Comparison of ENCODE assay signal across 8 cellular contexts in the genomic region with DNA sequence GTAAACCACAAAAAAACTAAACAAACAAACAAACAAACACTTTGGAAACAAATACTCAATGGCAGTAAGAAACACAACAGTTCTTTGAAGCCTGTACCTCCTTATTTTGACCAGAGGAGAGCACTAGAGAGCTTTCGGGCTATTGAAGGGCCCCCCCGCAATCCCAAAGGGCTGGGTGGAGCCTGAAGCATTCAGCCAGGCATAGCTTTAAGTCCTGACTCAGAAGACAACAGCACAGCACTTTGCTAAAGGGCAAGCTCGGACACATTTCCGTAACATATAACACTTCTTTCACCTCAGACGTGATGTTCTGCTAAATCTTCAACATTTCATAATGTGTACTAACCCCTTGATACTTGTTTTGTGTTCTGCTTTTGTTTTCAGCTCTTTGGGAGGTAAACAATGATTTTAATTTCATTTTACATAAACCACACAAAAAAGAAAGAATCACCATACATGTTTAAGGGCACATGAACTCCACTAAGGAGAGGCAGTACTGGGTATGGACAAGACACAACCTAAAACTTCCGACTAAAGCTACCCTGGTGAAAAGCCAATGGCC. TPM values are rescaled to one million over a fixed set of nuclear protein-coding genes. Genes with fewer than 3 reads are reported as not detected.
A peak's percentile ranks its signal among the peaks of the same experiment; 100 is the strongest.
DNase-seq lines count a peak whose midpoint lies in the region; ATAC-seq and TF ChIP-seq lines count a peak whose summit lies in the region.

No MANE protein-coding gene starts in this region.

- H3K27ac ChIP-seq in adrenal gland (peak overlapping the region in 2 of 5 donors; percentile 46 to 56), heart left ventricle (peak overlapping the region in 11 of 12 donors; percentile 29 to 81 (median 68)), parathyroid adenoma (no peak overlapping the region)

- no peaks in the 10 kb centered on the region for H3K9me3 ChIP-seq in adrenal gland (replicated peaks in 1 of 3)
- no peaks in the 10 kb centered on the region for H3K9me3 ChIP-seq in heart left ventricle
- H3K9me3 ChIP-seq in parathyroid adenoma (ENCODE audit: control insufficient read depth, low read length) = no peaks in the 10 kb centered on the region

- H3K36me3 ChIP-seq in adrenal gland (replicated peaks in 1 of 2) (no peaks in the 10 kb centered on the region), heart left ventricle (no peaks in the 10 kb centered on the region), parathyroid adenoma (ENCODE audit: control insufficient read depth, insufficient read depth, low read length) (no peaks in the 10 kb centered on the region)

- WGBS in adrenal gland, 4 donors = 2 to 9% (median 4%) methylated on average over 6 of the region's 6 CpGs
- WGBS in heart left ventricle, 4 donors = 4 to 7% (median 6%) methylated on average over 6 of the region's 6 CpGs

- TF ChIP-seq CTCF in adrenal gland (IDR thresholded peaks at IDR 0.05) (peak; percentile 87 to 97 (median 91)), heart left ventricle (IDR thresholded peaks at IDR 0.05) (peak; percentile 84 to 97 (median 92)), parathyroid adenoma (IDR thresholded peaks at IDR 0.05) (peak; percentile 83)

- H3K4me3 ChIP-seq in adrenal gland = peak overlapping the region in 2 of 4 donors; percentile 15 to 56
- peak overlapping the region in 10 of 12 donors; percentile 15 to 47 (median 32) for H3K4me3 ChIP-seq in heart left ventricle
- peak overlapping the region; percentile 34 for H3K4me3 ChIP-seq in parathyroid adenoma (ENCODE audit: low read depth, low read length)

- intact Hi-C loops in adrenal gland (cut with DNase I) = loop anchor here (5.0 to 10.0 kb wide), 4 partner anchors 60 to 265 kb away; a partner anchor contains a TSS
- intact Hi-C loops in heart left ventricle (cut with DNase I) = loop anchor here (1.0 to 10.0 kb wide), 18 partner anchors 40 to 360 kb away; a partner anchor contains a TSS

- H3K4me2 ChIP-seq in parathyroid adenoma (ENCODE audit: low read length) = peak overlapping the region; percentile 56

- H3K27me3 ChIP-seq in adrenal gland = no peaks in the 10 kb centered on the region
- H3K27me3 ChIP-seq in heart left ventricle = no peaks in the 10 kb centered on the region
- H3K27me3 ChIP-seq in parathyroid adenoma (ENCODE audit: control insufficient read depth, insufficient read depth, low read length) = no peaks in the 10 kb centered on the region

- peak in 1 of 2 donors; percentile 79 for TF ChIP-seq POLR2A in adrenal gland (IDR thresholded peaks at IDR 0.05)
- TF ChIP-seq POLR2A in heart left ventricle (IDR thresholded peaks at IDR 0.05) = peak in 1 of 2 donors; percentile 67

- ATAC-seq in GM21367 (IDR thresholded peaks at IDR 0.05; ENCODE audit: unreplicated experiment) (peak; percentile 98), HG03575 (IDR thresholded peaks at IDR 0.05; ENCODE audit: extremely low read depth, insufficient number of reproducible peaks, low FRiP score, unreplicated experiment) (peak; percentile 47), heart left ventricle (peak; percentile 97 to 100 (median 100))

- DNase-seq in ELR (ENCODE audit: low read depth) (peak; percentile 95), NCI-H524 treated with DMSO at 0.1 percent for 48 hours (lab: John Stamatoyannopoulos, UW) (peak; percentile 55), adrenal gland (peak; percentile 62 to 90 (median 80)), heart left ventricle (peak; percentile 69 to 86 (median 82)), GF-D8 (lab: John Stamatoyannopoulos, UW) (no peak)

- no peaks in the 10 kb centered on the region for H3K79me2 ChIP-seq in parathyroid adenoma

- H2AFZ ChIP-seq in parathyroid adenoma = peak overlapping the region; percentile 28

- H3K4me1 ChIP-seq in adrenal gland (replicated peaks in 1 of 2) (peaks cover 0 to 7% of the 10 kb centered on the region in 2 donors), heart left ventricle (peaks cover 0 to 12% (median 5%) of the 10 kb centered on the region in 12 donors), parathyroid adenoma (no peaks in the 10 kb centered on the region)

- no peak overlapping the region for H3K9ac ChIP-seq in parathyroid adenoma

RNA-seq across cellular contexts. Expression of a gene that starts 9.7 kb away (rescaled TPM):
- total RNA-seq in adrenal gland = not detected
- polyA plus RNA-seq in adrenal gland = not detected
- total RNA-seq in heart left ventricle = under 1 TPM in 1 of 9 donors, not detected in 8; 0.31 TPM
- polyA plus RNA-seq in heart left ventricle = not detected

Comparison
In these comparisons a context has a peak if more than half of its experiments do, and no peak if none do; other contexts are left out.
1. ATAC-seq: peak in every context shown above with its lines; median percentile 100 in heart left ventricle; 98 in GM21367; 47 in HG03575.